Comparison of ENCODE assay signal across 8 cellular contexts in genomic region chr3:48715179-48715800, GRCh38. TPM values are rescaled to one million over a fixed set of nuclear protein-coding genes. Genes with fewer than 3 reads are reported as not detected.
DNase-seq lines count a peak whose midpoint lies in the region; ATAC-seq lines count a peak whose summit lies in the region.

No MANE protein-coding gene starts in this region.

- H3K36me3 Mint-ChIP-seq in activated T-cell treated with anti-CD3 and anti-CD28 coated beads, Interleukin-2, amount 50 U/mL, for 4 hours (ENCODE audit: insufficient read depth): peaks cover 9% of the 10 kb centered on the region
- H3K36me3 Mint-ChIP-seq in activated T-helper 1 cell treated with anti-CD3 and anti-CD28 coated beads, Interleukin-12 subunit alpha, Interleukin-12 subunit beta, Interleukin-2, Interleukin-4 antibody, amounts not matched to agents 30 ng/mL and 10 ng/mL and 1 ng/mL, durations not matched to agents 14 hours and 24 hours and 36 hours (ENCODE audit: low read depth): peaks cover 20% of the 10 kb centered on the region

- H3K27ac ChIP-seq in stomach smooth muscle (ENCODE audit: low read length): no peak overlapping the region

- H3K9me3 ChIP-seq in stomach smooth muscle (ENCODE audit: control insufficient read depth in 2 of 2, low read length in 2 of 2): no peaks in the 10 kb centered on the region

- H3K4me1 Mint-ChIP-seq in activated T-cell treated with anti-CD3 and anti-CD28 coated beads, Interleukin-2, amount 50 U/mL, for 4 hours (ENCODE audit: low read depth): peaks cover 54% of the 10 kb centered on the region
- H3K4me1 Mint-ChIP-seq in activated T-helper 1 cell treated with anti-CD3 and anti-CD28 coated beads, Interleukin-12 subunit alpha, Interleukin-12 subunit beta, Interleukin-2, Interleukin-4 antibody, amounts not matched to agents 30 ng/mL and 10 ng/mL and 1 ng/mL, durations not matched to agents 14 hours and 24 hours and 36 hours (ENCODE audit: low read depth): peaks cover 35% of the 10 kb centered on the region

- H3K9ac ChIP-seq in stomach smooth muscle (ENCODE audit: low read length in 2 of 2): peak overlapping the region in 1 of 2 donors; percentile 96

- H3K9me3 Mint-ChIP-seq in activated T-cell treated with anti-CD3 and anti-CD28 coated beads, Interleukin-2, amount 50 U/mL, for 4 hours: no peaks in the 10 kb centered on the region
- H3K9me3 Mint-ChIP-seq in activated T-helper 1 cell treated with anti-CD3 and anti-CD28 coated beads, Interleukin-12 subunit alpha, Interleukin-12 subunit beta, Interleukin-2, Interleukin-4 antibody, amounts not matched to agents 30 ng/mL and 10 ng/mL and 1 ng/mL, durations not matched to agents 14 hours and 24 hours and 36 hours: no peaks in the 10 kb centered on the region

- no peak for DNase-seq in activated T-cell treated with anti-CD3 and anti-CD28 coated beads, Interleukin-2, amount 50 U/mL, for 4 hours
- DNase-seq in activated T-cell treated with anti-CD3 and anti-CD28 coated beads for 4 hours (no peak), hepatic stellate cell (ENCODE audit: low spot score) (peak; percentile 48), DMS114 treated with DMSO at 0.1 percent for 48 hours (lab: John Stamatoyannopoulos, UW; ENCODE audit: unreplicated experiment) (no peak), COR-L47 (lab: John Stamatoyannopoulos, UW) (no peak)
- DNase-seq in activated T-helper 1 cell treated with anti-CD3 and anti-CD28 coated beads, Interleukin-12 subunit alpha, Interleukin-12 subunit beta, Interleukin-2, Interleukin-4 antibody, amounts not matched to agents 30 ng/mL and 10 ng/mL and 1 ng/mL, durations not matched to agents 14 hours and 24 hours and 36 hours (ENCODE audit: low spot score): no peak

- H3K27me3 ChIP-seq in stomach smooth muscle (ENCODE audit: control insufficient read depth in 1 of 2, insufficient read depth in 2 of 2, low read length in 2 of 2): no peaks in the 10 kb centered on the region

- H3K27me3 Mint-ChIP-seq in activated T-cell treated with anti-CD3 and anti-CD28 coated beads, Interleukin-2, amount 50 U/mL, for 4 hours (ENCODE audit: low read depth): peaks cover 1% of the 10 kb centered on the region
- peaks cover 12% of the 10 kb centered on the region for H3K27me3 Mint-ChIP-seq in activated T-helper 1 cell treated with anti-CD3 and anti-CD28 coated beads, Interleukin-12 subunit alpha, Interleukin-12 subunit beta, Interleukin-2, Interleukin-4 antibody, amounts not matched to agents 30 ng/mL and 10 ng/mL and 1 ng/mL, durations not matched to agents 14 hours and 24 hours and 36 hours (ENCODE audit: insufficient read depth)

- H3K4me1 ChIP-seq in stomach smooth muscle (ENCODE audit: control insufficient read depth, insufficient read depth, low read length): peaks cover 11% of the 10 kb centered on the region

- peak overlapping the region; percentile 94 for H3K27ac Mint-ChIP-seq in activated T-helper 1 cell treated with anti-CD3 and anti-CD28 coated beads, Interleukin-12 subunit alpha, Interleukin-12 subunit beta, Interleukin-2, Interleukin-4 antibody, amounts not matched to agents 30 ng/mL and 10 ng/mL and 1 ng/mL, durations not matched to agents 14 hours and 24 hours and 36 hours

- ATAC-seq in activated T-cell treated with anti-CD3 and anti-CD28 coated beads, Interleukin-2, amount 50 U/mL, for 4 hours: no peak
- ATAC-seq in GM18502 (IDR thresholded peaks at IDR 0.05; ENCODE audit: poor library complexity, unreplicated experiment): no peak

- peak overlapping the region; percentile 1 to 96 for H3K4me3 ChIP-seq in stomach smooth muscle (ENCODE audit: low read length in 2 of 2)

- H3K36me3 ChIP-seq in stomach smooth muscle (ENCODE audit: control insufficient read depth in 2 of 2, insufficient read depth in 2 of 2, low read length in 2 of 2): peaks cover 11 to 13% of the 10 kb centered on the region in 2 donors

- H3K4me3 Mint-ChIP-seq in activated T-cell treated with anti-CD3 and anti-CD28 coated beads, Interleukin-2, amount 50 U/mL, for 4 hours: peak overlapping the region; percentile 99
- peak overlapping the region; percentile 98 for H3K4me3 Mint-ChIP-seq in activated T-helper 1 cell treated with anti-CD3 and anti-CD28 coated beads, Interleukin-12 subunit alpha, Interleukin-12 subunit beta, Interleukin-2, Interleukin-4 antibody, amounts not matched to agents 30 ng/mL and 10 ng/mL and 1 ng/mL, durations not matched to agents 14 hours and 24 hours and 36 hours

- intact Hi-C loops in activated T-helper 1 cell treated with anti-CD3 and anti-CD28 coated beads, Interleukin-12 subunit alpha, Interleukin-12 subunit beta, Interleukin-2, Interleukin-4 antibody, amounts not matched to agents 30 ng/mL and 10 ng/mL and 1 ng/mL, durations not matched to agents 14 hours and 24 hours and 36 hours (cut with micrococcal nuclease): loop anchor here (5.0 kb wide), 3 partner anchors 158 to 312 kb away; partner anchors contain the start of genes IMPDH2, PFKFB4 and WDR6

RNA-seq across cellular contexts. Expression of gene IP6K2, which starts 1.7 kb away (rescaled TPM):
- 10 to 100 TPM; 39.9 to 45.9 (median 45.8) TPM for total RNA-seq in activated T-cell treated with anti-CD3 and anti-CD28 coated beads, Interleukin-2, amount 50 U/mL, for 4 hours
- total RNA-seq in activated T-helper 1 cell treated with anti-CD3 and anti-CD28 coated beads, Interleukin-12 subunit alpha, Interleukin-12 subunit beta, Interleukin-2, Interleukin-4 antibody, amounts not matched to agents 30 ng/mL and 10 ng/mL and 1 ng/mL, durations not matched to agents 14 hours and 24 hours and 36 hours: 59.9 and 61.0 TPM in 2 replicates

RNA-seq across cellular contexts. Expression of gene NCKIPSD, which starts 29.6 kb away (rescaled TPM):
- 10 to 100 TPM; 21.3 to 24.3 (median 22.0) TPM for total RNA-seq in activated T-cell treated with anti-CD3 and anti-CD28 coated beads, Interleukin-2, amount 50 U/mL, for 4 hours
- 40.8 and 45.5 TPM in 2 replicates for total RNA-seq in activated T-helper 1 cell treated with anti-CD3 and anti-CD28 coated beads, Interleukin-12 subunit alpha, Interleukin-12 subunit beta, Interleukin-2, Interleukin-4 antibody, amounts not matched to agents 30 ng/mL and 10 ng/mL and 1 ng/mL, durations not matched to agents 14 hours and 24 hours and 36 hours

RNA-seq across cellular contexts. Expression of gene CELSR3, which starts 52.6 kb away (rescaled TPM):
- 10 to 100 TPM; 11.0 to 15.0 (median 12.3) TPM for total RNA-seq in activated T-cell treated with anti-CD3 and anti-CD28 coated beads, Interleukin-2, amount 50 U/mL, for 4 hours
- 11.6 and 11.7 TPM in 2 replicates for total RNA-seq in activated T-helper 1 cell treated with anti-CD3 and anti-CD28 coated beads, Interleukin-12 subunit alpha, Interleukin-12 subunit beta, Interleukin-2, Interleukin-4 antibody, amounts not matched to agents 30 ng/mL and 10 ng/mL and 1 ng/mL, durations not matched to agents 14 hours and 24 hours and 36 hours
